Comparison of ENCODE assay signal across 17 cellular contexts in the genomic region with DNA sequence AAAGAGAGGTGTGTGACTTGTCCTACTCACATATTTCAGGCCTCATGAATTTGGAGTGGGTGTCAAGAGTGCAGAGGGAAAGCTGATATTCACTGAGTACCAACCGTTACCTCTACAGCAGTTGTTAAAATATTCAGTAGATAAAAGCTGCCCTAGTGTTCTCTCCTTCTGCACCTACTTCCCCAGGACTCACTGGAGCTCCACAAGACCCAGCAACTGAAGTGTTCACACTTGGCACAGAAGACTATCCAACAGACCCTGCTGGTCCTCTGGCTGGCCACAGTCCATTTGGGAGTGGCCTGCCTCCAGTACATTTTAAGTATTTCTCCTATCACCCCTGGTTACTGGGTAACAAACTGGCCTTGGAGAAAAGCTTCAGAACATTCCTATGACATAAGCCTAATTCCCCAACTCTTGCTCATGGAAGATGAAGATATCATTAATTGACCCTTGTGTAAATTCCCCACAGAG.
DNase-seq lines count a peak whose midpoint lies in the region; ATAC-seq and TF ChIP-seq lines count a peak whose summit lies in the region.
"Had no signal": no experiment of that assay in that cellular context is flagged by ENCODE, and none has a peak within 500 bp of the region (broad histone marks: within the 10 kb centered on the region; RNA-seq: fewer than 3 reads in every experiment).

No MANE protein-coding gene starts in this region.

- H3K9me3 ChIP-seq in body of pancreas, result no peaks in the 10 kb centered on the region
- no peaks in the 10 kb centered on the region for H3K9me3 ChIP-seq in hepatocyte (ENCODE audit: low read depth)
- no peaks in the 10 kb centered on the region for H3K9me3 ChIP-seq in upper lobe of left lung
- H3K9me3 ChIP-seq: suprapubic skin had no signal

- no peak overlapping the region for H2AFZ ChIP-seq in hepatocyte

- no peak overlapping the region for H3K4me2 ChIP-seq in hepatocyte

- TF ChIP-seq CTCF in body of pancreas (IDR thresholded peaks at IDR 0.05) (no peak), hepatocyte (IDR thresholded peaks at IDR 0.05; ENCODE audit: poor library complexity) (no peak), upper lobe of left lung (IDR thresholded peaks at IDR 0.05) (no peak)

- peak overlapping the region in 1 of 4 donors; percentile 3 for H3K27ac ChIP-seq in body of pancreas
- H3K27ac ChIP-seq in hepatocyte, result no peak overlapping the region
- H3K27ac ChIP-seq in upper lobe of left lung, result no peak overlapping the region
- H3K27ac ChIP-seq: epithelial cell of prostate, skin epidermis, suprapubic skin had no signal

- WGBS in body of pancreas, 2 donors, result 69 to 73% methylated on average over 1 of the region's 1 CpG
- 85% methylated on average over 1 of the region's 1 CpG for WGBS in hepatocyte (ENCODE audit: low lambda C conversion rate, missing lambda C conversion rate)
- 47 to 55% methylated on average over 1 of the region's 1 CpG for WGBS in upper lobe of left lung, 2 donors

- H3K4me1 ChIP-seq in body of pancreas (no peaks in the 10 kb centered on the region), hepatocyte (ENCODE audit: insufficient read depth) (peaks cover 9% of the 10 kb centered on the region), upper lobe of left lung (peaks cover 0 to 4% (median 0%) of the 10 kb centered on the region in 4 donors)
- H3K4me1 ChIP-seq: suprapubic skin had no signal

- no peak for TF ChIP-seq POLR2A in body of pancreas (IDR thresholded peaks at IDR 0.05)
- TF ChIP-seq POLR2A in upper lobe of left lung (IDR thresholded peaks at IDR 0.05), result no peak

- TF ChIP-seq EP300 in upper lobe of left lung (IDR thresholded peaks at IDR 0.05), result peak in 1 of 4 donors; percentile 60

- H3K27me3 ChIP-seq in body of pancreas (no peaks in the 10 kb centered on the region), hepatocyte (no peaks in the 10 kb centered on the region), upper lobe of left lung (no peaks in the 10 kb centered on the region)
- H3K27me3 ChIP-seq: suprapubic skin had no signal

- H3K36me3 ChIP-seq in body of pancreas (replicated peaks in 1 of 2; ENCODE audit: insufficient read depth in 1 of 2, low read depth in 2 of 2) (no peaks in the 10 kb centered on the region), hepatocyte (replicated peaks; ENCODE audit: insufficient read depth, low read depth) (no peaks in the 10 kb centered on the region), upper lobe of left lung (no peaks in the 10 kb centered on the region)
- H3K36me3 ChIP-seq: suprapubic skin had no signal

- H4K20me1 ChIP-seq in hepatocyte (ENCODE audit: insufficient read depth, poor library complexity, severe bottlenecking), result no peaks in the 10 kb centered on the region

- ATAC-seq in body of pancreas (peak; percentile 42), upper lobe of left lung (ENCODE audit: low FRiP score in 2 of 2) (peak; percentile 71 to 74), HG03175 (IDR thresholded peaks at IDR 0.05; ENCODE audit: unreplicated experiment) (no peak)
- ATAC-seq: activated CD8-positive, alpha-beta T cell treated with anti-CD3 and anti-CD28 coated beads for 36 hours; naive thymus-derived CD8-positive, alpha-beta T cell had no signal

- peak; percentile 42 for DNase-seq in NCI-H1092 treated with DMSO at 0.1 percent for 48 hours (lab: John Stamatoyannopoulos, UW)
- DNase-seq in NCI-H1092 (lab: John Stamatoyannopoulos, UW), result no peak
- peak in 3 of 4 donors; percentile 7 to 11 (median 9) for DNase-seq in body of pancreas
- peak; percentile 11 for DNase-seq in hepatocyte (ENCODE audit: low spot score)
- DNase-seq in upper lobe of left lung, result no peak
- no peak for DNase-seq in T-helper 1 cell
- DNase-seq in A172 (ENCODE audit: low spot score), result no peak
- DNase-seq: activated CD8-positive, alpha-beta T cell treated with anti-CD3 and anti-CD28 coated beads for 36 hours; activated gamma-delta T cell treated with Interleukin-2 at 50 U/mL for 16 hours; DND-41; Karpas-422; naive thymus-derived CD8-positive, alpha-beta T cell; RPMI8226 had no signal

- H3K79me2 ChIP-seq in hepatocyte, result no peaks in the 10 kb centered on the region

- H3K9me2 ChIP-seq in hepatocyte (replicated peaks; ENCODE audit: insufficient read depth), result no peaks in the 10 kb centered on the region

- intact Hi-C loops in body of pancreas (cut with DNase I), result no loop called here

- no peak overlapping the region for H3K4me3 ChIP-seq in body of pancreas
- no peak overlapping the region for H3K4me3 ChIP-seq in hepatocyte
- H3K4me3 ChIP-seq in upper lobe of left lung, result no peak overlapping the region
- H3K4me3 ChIP-seq: skin epidermis, suprapubic skin had no signal

Comparison
In these comparisons a context has a peak if more than half of its experiments do, and no peak if none do; other contexts are left out.
1. DNase-seq: peak in NCI-H1092 treated with DMSO at 0.1 percent for 48 hours (single experiment), body of pancreas (3 of 4) and hepatocyte (single experiment); none in NCI-H1092 (single experiment), upper lobe of left lung (0 of 2), T-helper 1 cell (0 of 5) and A172 (single experiment).